Comparison of ENCODE assay signal across 7 cellular contexts in genomic region chr13:78117070-78117469, GRCh38.
DNase-seq lines count a peak whose midpoint lies in the region; ATAC-seq, FAIRE-seq and TF ChIP-seq lines count a peak whose summit lies in the region.
"Not testable (repeated sequence)": the region's sequence is repeated elsewhere in the genome, so short reads cannot be mapped to it uniquely, and the experiment has no call there.

No MANE protein-coding gene starts in this region.

- not testable (repeated sequence) for H2AFZ ChIP-seq in KMS-11 (ENCODE audit: low read depth)

- H3K4me3 ChIP-seq in KMS-11 (IDR thresholded peaks at IDR 0.05; ENCODE audit: insufficient read depth, low read depth, low read length); small intestine (ENCODE audit: low read depth in 1 of 2, low read length in 2 of 2): not testable (repeated sequence)

- peak; percentile 51 for ATAC-seq in GM18517 (IDR thresholded peaks at IDR 0.05; ENCODE audit: unreplicated experiment)
- peak; percentile 56 for ATAC-seq in GM21390 (IDR thresholded peaks at IDR 0.05; ENCODE audit: unreplicated experiment)
- peak; percentile 47 for ATAC-seq in GM21723 (IDR thresholded peaks at IDR 0.05; ENCODE audit: unreplicated experiment)
- peak; percentile 35 for ATAC-seq in HG02852 (IDR thresholded peaks at IDR 0.05; ENCODE audit: unreplicated experiment)

- H3K4me1 ChIP-seq in KMS-11 (ENCODE audit: low read depth, poor library complexity, severe bottlenecking) = peaks cover 45% of the 10 kb centered on the region
- not testable (repeated sequence) for H3K4me1 ChIP-seq in small intestine (ENCODE audit: control insufficient read depth in 2 of 2, insufficient read depth in 1 of 2, low read depth in 1 of 2, low read length in 1 of 2)

- not testable (repeated sequence) for H3K27me3 ChIP-seq in KMS-11 (ENCODE audit: insufficient read depth, low read depth); small intestine (ENCODE audit: control insufficient read depth in 2 of 2, insufficient read depth in 2 of 2, low read length in 2 of 2)

- H3K4me2 ChIP-seq in KMS-11 = not testable (repeated sequence)

- WGBS in small intestine, 3 donors = 45 to 76% (median 49%) methylated on average over 2 of the region's 2 CpGs

- not testable (repeated sequence) for H3K79me2 ChIP-seq in KMS-11 (ENCODE audit: insufficient read depth, low read depth)

- not testable (repeated sequence) for H3K9ac ChIP-seq in KMS-11

- not testable (repeated sequence) for H4K20me1 ChIP-seq in KMS-11 (ENCODE audit: insufficient read depth)

- not testable (repeated sequence) for H3K36me3 ChIP-seq in KMS-11 (ENCODE audit: insufficient read depth); small intestine (ENCODE audit: control insufficient read depth in 2 of 2, insufficient read depth in 2 of 2, low read length in 2 of 2)

- not testable (repeated sequence) for TF ChIP-seq CTCF in KMS-11 (conservative IDR thresholded peaks at IDR 0.05; ENCODE audit: low read depth, low read length)

- peak; percentile 61 for FAIRE-seq in colon (lab: Jason Lieb, UNC)
- FAIRE-seq in small intestine (lab: Jason Lieb, UNC) = peak; percentile 33

- H3K27ac ChIP-seq in KMS-11 = peak overlapping the region; percentile 63; the same call in 1 of the 2 replicates
- H3K27ac ChIP-seq in small intestine (ENCODE audit: low read depth in 1 of 2, low read length in 1 of 2) = not testable (repeated sequence)

- not testable (repeated sequence) for DNase-seq in small intestine

- not testable (repeated sequence) for H3K9me3 ChIP-seq in small intestine (ENCODE audit: control insufficient read depth, low read depth)
